In genomic region chr16:67246081-67246944, GRCh38 we compare ENCODE assay signal across 8 cellular contexts. TPM values are rescaled to one million over a fixed set of nuclear protein-coding genes. Genes with fewer than 3 reads are reported as not detected.
DNase-seq lines count a peak whose midpoint lies in the region; ATAC-seq and TF ChIP-seq lines count a peak whose summit lies in the region.

No MANE protein-coding gene starts in this region.

- no peaks in the 10 kb centered on the region for H3K9me3 ChIP-seq in hepatocyte (ENCODE audit: low read depth)

- ATAC-seq in GM19467 (IDR thresholded peaks at IDR 0.05; ENCODE audit: unreplicated experiment): peak; percentile 20

- H3K79me2 ChIP-seq in hepatocyte: peaks cover 16% of the 10 kb centered on the region

- peaks cover 28% of the 10 kb centered on the region for H3K27me3 ChIP-seq in hepatocyte

- H3K4me1 ChIP-seq in hepatocyte (ENCODE audit: insufficient read depth): peaks cover 29% of the 10 kb centered on the region

- H2AFZ ChIP-seq in hepatocyte: peak overlapping the region; percentile 91

- WGBS in hepatocyte (ENCODE audit: low lambda C conversion rate, missing lambda C conversion rate): under 1% methylated on average over 38 of the region's 61 CpGs

- no peaks in the 10 kb centered on the region for H4K20me1 ChIP-seq in hepatocyte (ENCODE audit: insufficient read depth, poor library complexity, severe bottlenecking)

- no peaks in the 10 kb centered on the region for H3K9me2 ChIP-seq in hepatocyte (replicated peaks; ENCODE audit: insufficient read depth)

- DNase-seq in COR-L47 (lab: John Stamatoyannopoulos, UW): peak; percentile 66
- DNase-seq in Kasumi-1 (lab: John Stamatoyannopoulos, UW): peak; percentile 68 to 86
- peak; percentile 90 for DNase-seq in SW480 (ENCODE audit: low spot score)
- peak; percentile 91 for DNase-seq in astrocyte of the hippocampus (ENCODE audit: low read depth, low spot score)
- DNase-seq in hepatocyte (ENCODE audit: low spot score): peak; percentile 91
- DNase-seq in renal cortical epithelial cell (ENCODE audit: low read depth): peak; percentile 71
- no peak for DNase-seq in SKM-1 treated with dmso at 0.1 percent for 144 hours (lab: John Stamatoyannopoulos, UW; ENCODE audit: unreplicated experiment)

- peak overlapping the region; percentile 99 for H3K4me2 ChIP-seq in hepatocyte

- peak overlapping the region; percentile 86 for H3K4me3 ChIP-seq in hepatocyte

- peak; percentile 56 for TF ChIP-seq CTCF in hepatocyte (IDR thresholded peaks at IDR 0.05; ENCODE audit: poor library complexity)

- H3K27ac ChIP-seq in hepatocyte: peak overlapping the region; percentile 91

- no peaks in the 10 kb centered on the region for H3K36me3 ChIP-seq in hepatocyte (replicated peaks; ENCODE audit: insufficient read depth, low read depth)

RNA-seq across cellular contexts. Expression of gene FHOD1, which starts 1.0 kb away (rescaled TPM):
- total RNA-seq in hepatocyte (4.1 and 10.0 TPM in 2 replicates), renal cortical epithelial cell (5.4 and 20.5 TPM in 2 replicates)
- polyA plus RNA-seq in hepatocyte: 17.2 and 20.9 TPM in 2 replicates

RNA-seq across cellular contexts. Expression of gene SLC9A5, which starts 2.5 kb away (rescaled TPM):
- total RNA-seq in hepatocyte: 0.36 and 1.4 TPM in 2 replicates
- 1.5 and 2.7 TPM in 2 replicates for polyA plus RNA-seq in hepatocyte
- total RNA-seq in renal cortical epithelial cell: 0.60 and 0.69 TPM in 2 replicates

RNA-seq across cellular contexts. Expression of gene TMEM208, which starts 19.4 kb away (rescaled TPM):
- total RNA-seq in hepatocyte (47.5 and 53.2 TPM in 2 replicates), renal cortical epithelial cell (22.0 and 50.2 TPM in 2 replicates)
- 160 and 181 TPM in 2 replicates for polyA plus RNA-seq in hepatocyte

RNA-seq across cellular contexts. Expression of gene PLEKHG4, which starts 33.0 kb away (rescaled TPM):
- 3.4 and 3.6 TPM in 2 replicates for total RNA-seq in hepatocyte
- polyA plus RNA-seq in hepatocyte: 3.0 and 5.5 TPM in 2 replicates
- total RNA-seq in renal cortical epithelial cell: 13.9 and 18.5 TPM in 2 replicates

RNA-seq across cellular contexts. Expression of gene ELMO3, which starts 47.4 kb away (rescaled TPM):
- total RNA-seq in hepatocyte (18.5 and 18.7 TPM in 2 replicates), renal cortical epithelial cell (3.1 and 20.1 TPM in 2 replicates)
- polyA plus RNA-seq in hepatocyte: 14.5 and 18.3 TPM in 2 replicates
